ENCODE assay signal across 13 cellular contexts in the genomic region with DNA sequence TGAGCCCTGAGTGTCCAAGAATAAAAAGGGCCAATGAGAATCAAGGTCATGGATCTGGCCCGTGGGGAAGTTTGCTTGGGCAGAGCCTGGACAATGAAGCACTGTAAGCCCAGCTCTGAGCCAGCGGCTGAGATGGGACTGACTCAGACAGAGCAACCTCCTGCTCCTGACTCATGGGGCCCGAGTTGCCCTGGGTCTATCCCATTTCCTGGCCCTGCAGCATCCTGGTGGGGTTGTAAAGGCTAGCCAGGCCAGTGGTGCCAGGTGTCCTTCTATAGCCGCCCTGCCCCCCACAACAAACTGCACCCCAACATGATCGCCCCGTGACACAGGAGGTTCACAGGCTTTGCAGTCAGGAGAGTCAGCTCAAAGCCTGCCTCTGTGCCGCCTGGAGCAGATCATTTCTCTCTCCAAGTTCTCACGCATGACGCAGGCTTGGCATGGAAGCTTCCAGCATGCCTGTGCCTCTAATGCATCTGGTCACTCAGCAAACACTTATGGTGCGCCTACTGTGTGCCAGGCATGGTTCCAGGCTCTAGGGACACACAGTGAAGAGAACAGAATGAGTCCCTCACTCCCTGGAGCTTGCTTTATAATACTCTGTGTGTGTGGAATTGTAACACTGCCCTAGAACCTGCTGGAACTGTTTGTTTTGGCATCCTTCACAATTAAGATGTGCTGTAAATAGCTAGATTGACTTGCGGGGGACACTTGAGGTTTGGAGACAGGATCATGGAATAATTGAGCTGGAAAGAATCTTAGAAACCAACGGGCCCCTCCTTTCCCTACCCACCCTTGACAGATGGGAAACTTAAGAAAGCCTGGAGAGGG. TPM values are rescaled to one million over a fixed set of nuclear protein-coding genes. Genes with fewer than 3 reads are reported as not detected.
DNase-seq lines count a peak whose midpoint lies in the region; ATAC-seq and TF ChIP-seq lines count a peak whose summit lies in the region.
"Had no signal": no experiment of that assay in that cellular context is flagged by ENCODE, and none has a peak within 500 bp of the region (broad histone marks: within the 10 kb centered on the region; RNA-seq: fewer than 3 reads in every experiment).

No MANE protein-coding gene starts in this region.

- peaks cover 8% of the 10 kb centered on the region for H3K27me3 Mint-ChIP-seq in brain

- no peak for TF ChIP-seq CTCF in brain (conservative IDR thresholded peaks at IDR 0.05)

- no peaks in the 10 kb centered on the region for H3K4me1 Mint-ChIP-seq in brain
- H3K4me1 Mint-ChIP-seq: IgD-negative memory B cell, neural progenitor cell had no signal

- peaks cover 0 to 4% (median 0%) of the 10 kb centered on the region in 5 experiments for H3K9me3 Mint-ChIP-seq in brain
- H3K9me3 Mint-ChIP-seq: dendritic cell treated with granulocyte-macrophage colony-stimulating factor and Interleukin-4, amounts not matched to agents 40 ng/mL and 50 ng/mL, for 4 days; IgD-negative memory B cell; neural progenitor cell had no signal

- no peak overlapping the region for H3K4me3 Mint-ChIP-seq in brain
- H3K4me3 Mint-ChIP-seq: dendritic cell treated with granulocyte-macrophage colony-stimulating factor and Interleukin-4, amounts not matched to agents 40 ng/mL and 50 ng/mL, for 4 days; neural progenitor cell; T-helper 1 cell treated with Interleukin-12 subunit alpha and Interleukin-12 subunit beta and Interleukin-4 antibody, amounts not matched to agents 30 μg/mL and 1 μg/mL, for 36 hours had no signal

- peak; percentile 45 for DNase-seq in DMS53 (lab: John Stamatoyannopoulos, UW)
- DNase-seq in DMS53 treated with DMSO at 0.1 percent for 48 hours (lab: John Stamatoyannopoulos, UW; ENCODE audit: unreplicated experiment): no peak
- DNase-seq in kidney glomerular epithelial cell (lab: John Stamatoyannopoulos, UW): peak; percentile 68
- DNase-seq in NCI-H128 (lab: John Stamatoyannopoulos, UW; ENCODE audit: unreplicated experiment): no peak
- DNase-seq in stimulated activated naive CD4-positive, alpha-beta T cell treated with Interleukin-2 at 50 U/mL for 16 hours (lab: John Stamatoyannopoulos, UW): no peak
- no peak for DNase-seq in iPS-NIHi7 (ENCODE audit: extremely low spot score)
- DNase-seq: stimulated activated naive CD8-positive, alpha-beta T cell treated with anti-CD3 and anti-CD28 coated beads, Interleukin-15, Interleukin-2, amounts not matched to agents 100 U/mL and 50 U/mL, for 24 hours had no signal

- peak overlapping the region in 3 of 5 experiments; percentile 9 to 72 (median 61) for H3K27ac Mint-ChIP-seq in brain
- H3K27ac Mint-ChIP-seq: dendritic cell treated with granulocyte-macrophage colony-stimulating factor and Interleukin-4, amounts not matched to agents 40 ng/mL and 50 ng/mL, for 4 days; IgD-negative memory B cell; neural progenitor cell; T-helper 1 cell treated with Interleukin-12 subunit alpha and Interleukin-12 subunit beta and Interleukin-4 antibody, amounts not matched to agents 30 μg/mL and 1 μg/mL, for 36 hours had no signal

- no peaks in the 10 kb centered on the region for H3K36me3 Mint-ChIP-seq in brain
- H3K36me3 Mint-ChIP-seq: neural progenitor cell had no signal

- no peak for ATAC-seq in HG02763 (IDR thresholded peaks at IDR 0.05; ENCODE audit: unreplicated experiment)
- ATAC-seq: stimulated activated naive CD8-positive, alpha-beta T cell treated with anti-CD3 and anti-CD28 coated beads, Interleukin-15, Interleukin-2, amounts not matched to agents 100 U/mL and 50 U/mL, for 24 hours had no signal

RNA-seq across cellular contexts. Expression of gene MYH16, which starts 4.9 kb away (rescaled TPM):
- not detected for polyA plus RNA-seq in brain (ENCODE audit: insufficient read depth, low read depth, low replicate concordance)
- polyA plus RNA-seq: IgD-negative memory B cell had no signal

RNA-seq across cellular contexts. Expression of gene ARPC1A, which starts 58.0 kb away (rescaled TPM):
- polyA plus RNA-seq in brain (ENCODE audit: insufficient read depth, low read depth, low replicate concordance): 192 TPM

RNA-seq across cellular contexts. Expression of gene KPNA7, which starts 59.8 kb away (rescaled TPM):
- polyA plus RNA-seq in brain (ENCODE audit: insufficient read depth, low read depth, low replicate concordance): not detected
- polyA plus RNA-seq: IgD-negative memory B cell had no signal

Comparison
In these comparisons a context has a peak if more than half of its experiments do, and no peak if none do; other contexts are left out.
1. DNase-seq: peak in DMS53 (single experiment) and kidney glomerular epithelial cell (single experiment); none in DMS53 treated with DMSO at 0.1 percent for 48 hours (single experiment), NCI-H128 (single experiment), stimulated activated naive CD4-positive, alpha-beta T cell treated with Interleukin-2 at 50 U/mL for 16 hours (single experiment) and iPS-NIHi7 (single experiment).